In genomic region chr4:10019521-10020051, GRCh38 we compare ENCODE assay signal across 8 cellular contexts.
A peak's percentile ranks its signal among the peaks of the same experiment; 100 is the strongest.
DNase-seq lines count a peak whose midpoint lies in the region; TF ChIP-seq lines count a peak whose summit lies in the region.

No MANE protein-coding gene starts in this region.

- peaks cover 41% of the 10 kb centered on the region for H3K36me3 Mint-ChIP-seq in dendritic cell treated with granulocyte-macrophage colony-stimulating factor and Interleukin-4, amounts not matched to agents 40 ng/mL and 50 ng/mL, for 4 days (ENCODE audit: low read depth)

- H3K36me3 ChIP-seq in ACC112 (ENCODE audit: insufficient read depth, low read length): no peaks in the 10 kb centered on the region
- no peaks in the 10 kb centered on the region for H3K36me3 ChIP-seq in mucosa of stomach (ENCODE audit: control insufficient read depth, insufficient read depth, low read length)

- DNase-seq in LNCaP clone FGC (ENCODE audit: low read depth) (no peak), NCI-H524 treated with DMSO at 0.1 percent for 48 hours (lab: John Stamatoyannopoulos, UW) (no peak), NCI-H510A (lab: John Stamatoyannopoulos, UW) (no peak), AG08395 (ENCODE audit: low spot score) (no peak)
- no peak for DNase-seq in stimulated activated naive CD4-positive, alpha-beta T cell treated with Interleukin-2 at 50 U/mL for 16 hours (lab: John Stamatoyannopoulos, UW)

- no peaks in the 10 kb centered on the region for H3K27me3 ChIP-seq in ACC112 (ENCODE audit: insufficient read depth, low read length)
- H3K27me3 ChIP-seq in mucosa of stomach (ENCODE audit: control insufficient read depth, insufficient read depth, low read length): no peaks in the 10 kb centered on the region

- H3K27ac Mint-ChIP-seq in dendritic cell treated with granulocyte-macrophage colony-stimulating factor and Interleukin-4, amounts not matched to agents 40 ng/mL and 50 ng/mL, for 4 days: peak overlapping the region; percentile 96

- H3K9me3 Mint-ChIP-seq in dendritic cell treated with granulocyte-macrophage colony-stimulating factor and Interleukin-4, amounts not matched to agents 40 ng/mL and 50 ng/mL, for 4 days: no peaks in the 10 kb centered on the region

- peaks cover 77% of the 10 kb centered on the region for H3K4me1 Mint-ChIP-seq in dendritic cell treated with granulocyte-macrophage colony-stimulating factor and Interleukin-4, amounts not matched to agents 40 ng/mL and 50 ng/mL, for 4 days (ENCODE audit: low read depth)

- H2AFZ ChIP-seq in ACC112 (ENCODE audit: low read length, unreplicated experiment): peak overlapping the region; percentile 80

- peak overlapping the region; percentile 72 for H3K9ac ChIP-seq in mucosa of stomach (ENCODE audit: low read length)

- H3K9me3 ChIP-seq in mucosa of stomach (ENCODE audit: control insufficient read depth, low read length): no peaks in the 10 kb centered on the region

- intact Hi-C loops in dendritic cell treated with granulocyte-macrophage colony-stimulating factor and Interleukin-4, amounts not matched to agents 40 ng/mL and 50 ng/mL, for 4 days (cut with micrococcal nuclease): loop anchor here (1.0 to 10.0 kb wide), 5 partner anchors 44 to 317 kb away; partner anchors contain the start of gene WDR1

- no peak for TF ChIP-seq CTCF in LNCaP clone FGC (IDR thresholded peaks at IDR 0.05; ENCODE audit: control insufficient read depth, extremely low read depth, insufficient read depth)

- peaks cover 12% of the 10 kb centered on the region for H3K4me1 ChIP-seq in ACC112 (ENCODE audit: control insufficient read depth, insufficient read depth, low read length, unreplicated experiment)
- peaks cover 14% of the 10 kb centered on the region for H3K4me1 ChIP-seq in mucosa of stomach (ENCODE audit: control insufficient read depth, insufficient read depth, low read length)

- H3K79me2 ChIP-seq in ACC112 (ENCODE audit: control insufficient read depth, insufficient read depth, low read length, unreplicated experiment): no peaks in the 10 kb centered on the region

- H3K4me3 Mint-ChIP-seq in dendritic cell treated with granulocyte-macrophage colony-stimulating factor and Interleukin-4, amounts not matched to agents 40 ng/mL and 50 ng/mL, for 4 days: peak overlapping the region; percentile 81

- peak overlapping the region; percentile 67 for H3K27ac ChIP-seq in ACC112 (ENCODE audit: low read depth, low read length)

- H3K4me3 ChIP-seq in ACC112 (ENCODE audit: low read depth, low read length) (peak overlapping the region; percentile 73), LNCaP clone FGC (ENCODE audit: low read depth, low read length) (peak overlapping the region; percentile 49), mucosa of stomach (ENCODE audit: low read length) (peak overlapping the region; percentile 11)

- no peaks in the 10 kb centered on the region for H3K27me3 Mint-ChIP-seq in dendritic cell treated with granulocyte-macrophage colony-stimulating factor and Interleukin-4, amounts not matched to agents 40 ng/mL and 50 ng/mL, for 4 days

Comparison
In these comparisons a context has a peak if more than half of its experiments do, and no peak if none do; other contexts are left out.
1. H3K4me3 ChIP-seq: peak in every context shown above with its lines; median percentile 73 in ACC112; 49 in LNCaP clone FGC; 11 in mucosa of stomach.